ENCODE assay signal across 8 cellular contexts in the genomic region with DNA sequence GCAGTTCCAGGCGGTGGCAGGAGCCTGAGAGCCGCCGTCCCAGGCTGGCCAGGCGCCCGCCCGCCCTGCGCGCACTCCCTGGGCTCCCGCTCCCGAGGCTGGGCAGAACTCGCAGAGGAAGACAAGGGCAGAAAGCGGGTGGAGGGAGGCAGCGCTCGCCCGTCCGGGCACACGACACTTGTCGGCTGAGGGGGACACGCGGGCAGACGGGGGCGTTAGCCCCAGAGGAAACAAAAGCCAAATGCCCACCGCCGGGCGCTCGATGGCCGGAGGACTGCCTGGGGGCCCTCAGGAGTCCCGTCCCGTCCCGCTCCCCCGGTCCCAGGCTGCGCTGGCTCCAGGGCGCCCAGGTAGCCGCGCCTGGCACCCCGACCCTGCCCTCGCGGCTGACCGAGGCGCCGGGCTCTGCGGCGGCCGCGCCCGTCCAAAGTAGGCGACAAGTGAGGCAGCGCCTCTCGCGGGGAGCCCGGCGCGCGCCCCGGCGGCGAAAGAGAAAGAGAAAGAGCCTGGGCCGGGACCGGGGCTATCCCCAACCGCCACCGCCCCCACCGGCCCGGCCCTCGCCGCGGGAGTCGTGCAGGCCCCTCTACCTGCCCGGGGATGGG. TPM values are rescaled to one million over a fixed set of nuclear protein-coding genes. Genes with fewer than 3 reads are reported as not detected.
DNase-seq lines count a peak whose midpoint lies in the region; ATAC-seq, FAIRE-seq and TF ChIP-seq lines count a peak whose summit lies in the region.

No MANE protein-coding gene starts in this region.

- H3K36me3 ChIP-seq in mucosa of rectum (ENCODE audit: control insufficient read depth in 2 of 2, insufficient read depth in 2 of 2, low read length in 2 of 2) (no peaks in the 10 kb centered on the region), subcutaneous abdominal adipose tissue (ENCODE audit: control insufficient read depth in 5 of 5, insufficient read depth in 5 of 5, low read length in 5 of 5) (no peaks in the 10 kb centered on the region)

- POLR2A ChIA-PET in AG04449 (lab: Yijun Ruan, JAX) = no interaction called here

- no peak for TF ChIP-seq POLR2A in H54 (IDR thresholded peaks at IDR 0.05; ENCODE audit: low read depth, low read length)

- H3K27ac ChIP-seq in mucosa of rectum (ENCODE audit: low read depth in 2 of 2, low read length in 2 of 2) = peak overlapping the region; percentile 60 to 61
- peak overlapping the region; percentile 85 for H3K27ac ChIP-seq in subcutaneous abdominal adipose tissue (ENCODE audit: low read depth, low read length)

- ATAC-seq in GM18909 (IDR thresholded peaks at IDR 0.05; ENCODE audit: poor library complexity, unreplicated experiment) (peak; percentile 86), HG03095 (IDR thresholded peaks at IDR 0.05; ENCODE audit: unreplicated experiment) (peak; percentile 79), esophagus mucosa (peak; percentile 87)
- peak; percentile 66 to 67 for ATAC-seq in activated CD4-positive, CD25-positive, alpha-beta regulatory T cell treated with anti-CD3 and anti-CD28 coated beads, Interleukin-2, amount 50 U/mL, for 24 hours

- CTCF ChIA-PET in AG04449 (lab: Yijun Ruan, JAX) = no interaction called here

- H3K9ac ChIP-seq in mucosa of rectum (ENCODE audit: low read depth in 1 of 2, low read length in 2 of 2) (peak overlapping the region; percentile 58 to 89), subcutaneous abdominal adipose tissue (ENCODE audit: low read length in 5 of 5) (peak overlapping the region in 4 of 5 donors; percentile 71 to 95 (median 88))

- no peak for FAIRE-seq in H54 (lab: Jason Lieb, UNC)

- H3K27me3 ChIP-seq in mucosa of rectum (ENCODE audit: control insufficient read depth in 2 of 2, insufficient read depth in 2 of 2, low read length in 2 of 2) = no peaks in the 10 kb centered on the region
- H3K27me3 ChIP-seq in subcutaneous abdominal adipose tissue (ENCODE audit: control insufficient read depth in 5 of 5, insufficient read depth in 4 of 5, low read length in 5 of 5) = no peaks in the 10 kb centered on the region

- DNase-seq in AG04449 (ENCODE audit: low read depth, low spot score) (no peak), H54 (ENCODE audit: insufficient read length, low spot score) (no peak)

- H3K9me3 ChIP-seq in mucosa of rectum (ENCODE audit: control insufficient read depth in 2 of 2, low read length in 2 of 2) = no peaks in the 10 kb centered on the region
- no peaks in the 10 kb centered on the region for H3K9me3 ChIP-seq in subcutaneous abdominal adipose tissue (ENCODE audit: control insufficient read depth in 5 of 5, low read length in 5 of 5)

- no peak for TF ChIP-seq CTCF in AG04449 (IDR thresholded peaks at IDR 0.05; ENCODE audit: insufficient read depth, low read length, missing control alignments)

- peaks cover 0 to 3% of the 10 kb centered on the region in 2 donors for H3K4me1 ChIP-seq in mucosa of rectum (ENCODE audit: control insufficient read depth in 2 of 2, insufficient read depth in 2 of 2, low read length in 2 of 2)
- H3K4me1 ChIP-seq in subcutaneous abdominal adipose tissue (ENCODE audit: control insufficient read depth in 5 of 5, insufficient read depth in 5 of 5, low read length in 5 of 5) = peaks cover 2 to 27% (median 26%) of the 10 kb centered on the region in 5 donors

- H3K4me3 ChIP-seq in AG04449 (ENCODE audit: low read depth, low read length) = peak overlapping the region; percentile 33
- H3K4me3 ChIP-seq in mucosa of rectum (ENCODE audit: low read length in 2 of 2) = peak overlapping the region; percentile 74 to 76
- peak overlapping the region in 4 of 5 donors; percentile 82 to 92 (median 86) for H3K4me3 ChIP-seq in subcutaneous abdominal adipose tissue (ENCODE audit: low read depth in 1 of 5, low read length in 5 of 5)

RNA-seq across cellular contexts. Expression of gene L3MBTL4, which starts 0.5 kb away (rescaled TPM):
- 4.8 TPM for total RNA-seq in esophagus mucosa

Comparison
In these comparisons a context has a peak if more than half of its experiments do, and no peak if none do; other contexts are left out.
1. H3K4me3 ChIP-seq: peak in every context shown above with its lines; median percentile 86 in subcutaneous abdominal adipose tissue; 75 in mucosa of rectum; 33 in AG04449.